In genomic region chr2:238462782-238463396, GRCh38 we compare ENCODE assay signal across 1 cellular context.
TF ChIP-seq lines count a peak whose summit lies in the region.

No MANE protein-coding gene starts in this region.

TF ChIP-seq in HepG2, 621 proteins besides CTCF, POLR2A, EP300 and RAD21 (continued from another document and continues in another):
- TF ChIP-seq SNAPC4 (CRISPR knock-in tag; IDR thresholded peaks at IDR 0.05) (no peak), ZNF446 (CRISPR knock-in tag; IDR thresholded peaks at IDR 0.05) (no peak), CENPT (CRISPR knock-in tag; IDR thresholded peaks at IDR 0.05; ENCODE audit: low read depth) (no peak), CENPBD1 (CRISPR knock-in tag; IDR thresholded peaks at IDR 0.05; ENCODE audit: borderline replicate concordance, low read depth) (no peak), NR1H2 (CRISPR knock-in tag; IDR thresholded peaks at IDR 0.05; ENCODE audit: borderline replicate concordance, low read depth) (no peak), ZNF703 (CRISPR knock-in tag; IDR thresholded peaks at IDR 0.05; ENCODE audit: borderline replicate concordance) (no peak), AHR (CRISPR knock-in tag; IDR thresholded peaks at IDR 0.05) (no peak), ZNF615 (CRISPR knock-in tag; IDR thresholded peaks at IDR 0.05; ENCODE audit: borderline replicate concordance) (no peak), TBX3 (IDR thresholded peaks at IDR 0.05; ENCODE audit: borderline replicate concordance) (no peak), TCF7 (IDR thresholded peaks at IDR 0.05; ENCODE audit: low read depth) (no peak), RNF2 (conservative IDR thresholded peaks at IDR 0.05; ENCODE audit: low read depth) (no peak), SUZ12 (IDR thresholded peaks at IDR 0.05; ENCODE audit: low read depth, low read length) (no peak), SPEN (CRISPR knock-in tag; IDR thresholded peaks at IDR 0.05; ENCODE audit: low read depth) (no peak), ZNF737 (CRISPR knock-in tag; IDR thresholded peaks at IDR 0.05; ENCODE audit: borderline replicate concordance) (no peak), RXRB (CRISPR knock-in tag; IDR thresholded peaks at IDR 0.05; ENCODE audit: borderline replicate concordance) (0 out of 2 replicates have a peak, but pooled peaks have one; percentile 14), ZNF547 (CRISPR knock-in tag; IDR thresholded peaks at IDR 0.05) (no peak), ZNF562 (CRISPR knock-in tag; IDR thresholded peaks at IDR 0.05; ENCODE audit: borderline replicate concordance) (no peak), ZBTB42 (CRISPR knock-in tag; IDR thresholded peaks at IDR 0.05) (no peak), KLF6 (CRISPR knock-in tag; IDR thresholded peaks at IDR 0.05) (no peak), ZMYM4 (CRISPR knock-in tag; IDR thresholded peaks at IDR 0.05) (no peak), HNRNPH1 (optimal IDR thresholded peaks at IDR 0.05; ENCODE audit: low read depth, low read length) (no peak), ZNF607 (CRISPR knock-in tag; IDR thresholded peaks at IDR 0.05; ENCODE audit: borderline replicate concordance) (no peak), CREB3 (CRISPR knock-in tag; IDR thresholded peaks at IDR 0.05) (no peak), TOE1 (CRISPR knock-in tag; IDR thresholded peaks at IDR 0.05) (0 out of 2 replicates have a peak, but pooled peaks have one; percentile 60), ZNF383 (CRISPR knock-in tag; IDR thresholded peaks at IDR 0.05; ENCODE audit: borderline replicate concordance) (no peak), MTF2 (CRISPR knock-in tag; IDR thresholded peaks at IDR 0.05; ENCODE audit: borderline replicate concordance) (no peak), ZBTB1 (CRISPR knock-in tag; IDR thresholded peaks at IDR 0.05; ENCODE audit: borderline replicate concordance) (no peak), LCORL (IDR thresholded peaks at IDR 0.05) (no peak), LCORL (CRISPR knock-in tag; IDR thresholded peaks at IDR 0.05) (peak; percentile 20; the same call in 1 of the 2 replicates), BHLHE40 (IDR thresholded peaks at IDR 0.05; ENCODE audit: low read length) (no peak), ZNF704 (CRISPR knock-in tag; IDR thresholded peaks at IDR 0.05; ENCODE audit: borderline replicate concordance) (no peak), ZNF792 (CRISPR knock-in tag; IDR thresholded peaks at IDR 0.05) (0 out of 2 replicates have a peak, but pooled peaks have one; percentile 42), AGO2 (optimal IDR thresholded peaks at IDR 0.05; ENCODE audit: low read depth, low read length) (no peak), ZNF251 (CRISPR knock-in tag; IDR thresholded peaks at IDR 0.05) (no peak), IRX3 (CRISPR knock-in tag; IDR thresholded peaks at IDR 0.05; ENCODE audit: borderline replicate concordance, low read depth) (no peak)
- TF ChIP-seq, protein P1, sequence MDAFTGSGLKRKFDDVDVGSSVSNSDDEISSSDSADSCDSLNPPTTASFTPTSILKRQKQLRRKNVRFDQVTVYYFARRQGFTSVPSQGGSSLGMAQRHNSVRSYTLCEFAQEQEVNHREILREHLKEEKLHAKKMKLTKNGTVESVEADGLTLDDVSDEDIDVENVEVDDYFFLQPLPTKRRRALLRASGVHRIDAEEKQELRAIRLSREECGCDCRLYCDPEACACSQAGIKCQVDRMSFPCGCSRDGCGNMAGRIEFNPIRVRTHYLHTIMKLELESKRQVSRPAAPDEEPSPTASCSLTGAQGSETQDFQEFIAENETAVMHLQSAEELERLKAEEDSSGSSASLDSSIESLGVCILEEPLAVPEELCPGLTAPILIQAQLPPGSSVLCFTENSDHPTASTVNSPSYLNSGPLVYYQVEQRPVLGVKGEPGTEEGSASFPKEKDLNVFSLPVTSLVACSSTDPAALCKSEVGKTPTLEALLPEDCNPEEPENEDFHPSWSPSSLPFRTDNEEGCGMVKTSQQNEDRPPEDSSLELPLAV (CRISPR knock-in tag; conservative IDR thresholded peaks at IDR 0.05; ENCODE audit: low read depth) = no peak
- TF ChIP-seq, protein P2, sequence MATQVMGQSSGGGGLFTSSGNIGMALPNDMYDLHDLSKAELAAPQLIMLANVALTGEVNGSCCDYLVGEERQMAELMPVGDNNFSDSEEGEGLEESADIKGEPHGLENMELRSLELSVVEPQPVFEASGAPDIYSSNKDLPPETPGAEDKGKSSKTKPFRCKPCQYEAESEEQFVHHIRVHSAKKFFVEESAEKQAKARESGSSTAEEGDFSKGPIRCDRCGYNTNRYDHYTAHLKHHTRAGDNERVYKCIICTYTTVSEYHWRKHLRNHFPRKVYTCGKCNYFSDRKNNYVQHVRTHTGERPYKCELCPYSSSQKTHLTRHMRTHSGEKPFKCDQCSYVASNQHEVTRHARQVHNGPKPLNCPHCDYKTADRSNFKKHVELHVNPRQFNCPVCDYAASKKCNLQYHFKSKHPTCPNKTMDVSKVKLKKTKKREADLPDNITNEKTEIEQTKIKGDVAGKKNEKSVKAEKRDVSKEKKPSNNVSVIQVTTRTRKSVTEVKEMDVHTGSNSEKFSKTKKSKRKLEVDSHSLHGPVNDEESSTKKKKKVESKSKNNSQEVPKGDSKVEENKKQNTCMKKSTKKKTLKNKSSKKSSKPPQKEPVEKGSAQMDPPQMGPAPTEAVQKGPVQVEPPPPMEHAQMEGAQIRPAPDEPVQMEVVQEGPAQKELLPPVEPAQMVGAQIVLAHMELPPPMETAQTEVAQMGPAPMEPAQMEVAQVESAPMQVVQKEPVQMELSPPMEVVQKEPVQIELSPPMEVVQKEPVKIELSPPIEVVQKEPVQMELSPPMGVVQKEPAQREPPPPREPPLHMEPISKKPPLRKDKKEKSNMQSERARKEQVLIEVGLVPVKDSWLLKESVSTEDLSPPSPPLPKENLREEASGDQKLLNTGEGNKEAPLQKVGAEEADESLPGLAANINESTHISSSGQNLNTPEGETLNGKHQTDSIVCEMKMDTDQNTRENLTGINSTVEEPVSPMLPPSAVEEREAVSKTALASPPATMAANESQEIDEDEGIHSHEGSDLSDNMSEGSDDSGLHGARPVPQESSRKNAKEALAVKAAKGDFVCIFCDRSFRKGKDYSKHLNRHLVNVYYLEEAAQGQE (IDR thresholded peaks at IDR 0.05; ENCODE audit: borderline replicate concordance in 1 of 2, low read depth in 1 of 2, low read length in 2 of 2) = no peak
- TF ChIP-seq, protein P3, sequence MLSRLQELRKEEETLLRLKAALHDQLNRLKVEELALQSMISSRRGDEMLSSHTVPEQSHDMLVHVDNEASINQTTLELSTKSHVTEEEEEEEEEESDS (CRISPR knock-in tag; IDR thresholded peaks at IDR 0.05; ENCODE audit: borderline replicate concordance) = no peak
- TF ChIP-seq, protein P4, sequence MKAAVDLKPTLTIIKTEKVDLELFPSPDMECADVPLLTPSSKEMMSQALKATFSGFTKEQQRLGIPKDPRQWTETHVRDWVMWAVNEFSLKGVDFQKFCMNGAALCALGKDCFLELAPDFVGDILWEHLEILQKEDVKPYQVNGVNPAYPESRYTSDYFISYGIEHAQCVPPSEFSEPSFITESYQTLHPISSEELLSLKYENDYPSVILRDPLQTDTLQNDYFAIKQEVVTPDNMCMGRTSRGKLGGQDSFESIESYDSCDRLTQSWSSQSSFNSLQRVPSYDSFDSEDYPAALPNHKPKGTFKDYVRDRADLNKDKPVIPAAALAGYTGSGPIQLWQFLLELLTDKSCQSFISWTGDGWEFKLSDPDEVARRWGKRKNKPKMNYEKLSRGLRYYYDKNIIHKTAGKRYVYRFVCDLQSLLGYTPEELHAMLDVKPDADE (CRISPR knock-in tag; IDR thresholded peaks at IDR 0.05) = no peak
- TF ChIP-seq, protein P5, sequence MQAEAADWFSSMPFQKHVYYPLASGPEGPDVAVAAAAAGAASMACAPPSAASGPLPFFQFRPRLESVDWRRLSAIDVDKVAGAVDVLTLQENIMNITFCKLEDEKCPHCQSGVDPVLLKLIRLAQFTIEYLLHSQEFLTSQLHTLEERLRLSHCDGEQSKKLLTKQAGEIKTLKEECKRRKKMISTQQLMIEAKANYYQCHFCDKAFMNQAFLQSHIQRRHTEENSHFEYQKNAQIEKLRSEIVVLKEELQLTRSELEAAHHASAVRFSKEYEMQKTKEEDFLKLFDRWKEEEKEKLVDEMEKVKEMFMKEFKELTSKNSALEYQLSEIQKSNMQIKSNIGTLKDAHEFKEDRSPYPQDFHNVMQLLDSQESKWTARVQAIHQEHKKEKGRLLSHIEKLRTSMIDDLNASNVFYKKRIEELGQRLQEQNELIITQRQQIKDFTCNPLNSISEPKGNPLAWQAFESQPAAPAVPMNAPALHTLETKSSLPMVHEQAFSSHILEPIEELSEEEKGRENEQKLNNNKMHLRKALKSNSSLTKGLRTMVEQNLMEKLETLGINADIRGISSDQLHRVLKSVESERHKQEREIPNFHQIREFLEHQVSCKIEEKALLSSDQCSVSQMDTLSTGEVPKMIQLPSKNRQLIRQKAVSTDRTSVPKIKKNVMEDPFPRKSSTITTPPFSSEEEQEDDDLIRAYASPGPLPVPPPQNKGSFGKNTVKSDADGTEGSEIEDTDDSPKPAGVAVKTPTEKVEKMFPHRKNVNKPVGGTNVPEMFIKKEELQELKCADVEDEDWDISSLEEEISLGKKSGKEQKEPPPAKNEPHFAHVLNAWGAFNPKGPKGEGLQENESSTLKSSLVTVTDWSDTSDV (CRISPR knock-in tag; IDR thresholded peaks at IDR 0.05) = no peak
